Comparison of ENCODE assay signal across 8 cellular contexts in the genomic region with DNA sequence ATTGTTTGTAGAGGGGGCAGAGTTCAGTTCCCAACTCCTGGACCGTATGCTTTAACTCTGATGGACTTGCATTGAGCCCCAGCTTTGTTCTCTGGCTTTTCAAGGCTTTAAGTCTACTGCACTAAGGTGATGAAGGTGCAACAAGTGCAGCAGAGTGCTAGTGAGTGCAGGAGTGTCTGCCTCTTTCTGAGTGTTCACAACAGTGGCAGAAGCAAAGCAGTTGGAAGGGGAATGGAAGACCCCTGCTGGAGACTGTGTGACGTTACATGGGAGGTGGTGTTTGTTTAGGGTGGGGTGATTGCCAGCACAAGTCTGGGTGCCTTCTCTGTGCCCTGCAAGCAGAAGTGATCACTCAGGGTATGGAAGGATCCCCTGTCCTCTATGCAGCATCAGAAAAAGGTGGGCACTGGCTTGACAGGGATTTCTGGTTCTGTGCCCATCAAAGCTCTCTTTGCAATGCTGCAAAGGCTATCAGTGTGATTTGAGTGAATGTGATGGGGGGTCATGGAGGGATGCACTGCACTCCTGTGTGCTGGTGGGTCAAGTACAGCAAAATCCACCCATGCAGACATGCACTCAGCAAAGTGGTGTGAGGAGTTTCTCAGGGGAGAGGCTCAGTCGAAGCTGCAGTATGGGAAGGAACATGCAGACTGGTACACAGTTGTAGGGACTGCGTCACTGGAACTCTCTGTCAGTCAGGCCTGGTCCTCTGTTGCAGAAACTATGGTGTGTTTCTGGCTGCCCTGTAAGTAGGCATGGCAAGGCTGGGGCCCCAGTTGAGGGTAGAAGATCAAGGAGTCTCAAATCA.
DNase-seq lines count a peak whose midpoint lies in the region; ATAC-seq and TF ChIP-seq lines count a peak whose summit lies in the region.

No MANE protein-coding gene starts in this region.

- H3K4me3 ChIP-seq in neuronal stem cell (ENCODE audit: low read length in 2 of 2) (no peak overlapping the region), vagina (no peak overlapping the region), testis (no peak overlapping the region)

- H3K9me3 ChIP-seq in neuronal stem cell (replicated peaks in 1 of 2; ENCODE audit: control insufficient read depth in 2 of 2, insufficient read depth in 1 of 2, low read depth in 1 of 2, low read length in 2 of 2), result no peaks in the 10 kb centered on the region
- no peaks in the 10 kb centered on the region for H3K9me3 ChIP-seq in vagina
- no peaks in the 10 kb centered on the region for H3K9me3 ChIP-seq in testis

- no peak overlapping the region for H4K8ac ChIP-seq in neuronal stem cell (ENCODE audit: low read depth, low read length)

- TF ChIP-seq CTCF in VCaP (conservative IDR thresholded peaks at IDR 0.05) (peak; percentile 61), vagina (IDR thresholded peaks at IDR 0.05) (no peak), testis (IDR thresholded peaks at IDR 0.05) (no peak)

- H3K18ac ChIP-seq in neuronal stem cell (ENCODE audit: low read length), result no peak overlapping the region

- no peak overlapping the region for H2AK5ac ChIP-seq in neuronal stem cell (ENCODE audit: low read depth, low read length)

- no peak overlapping the region for H3K14ac ChIP-seq in neuronal stem cell (ENCODE audit: low read length)

- no peak overlapping the region for H3K9ac ChIP-seq in neuronal stem cell (ENCODE audit: low read depth, low read length, poor library complexity)

- DNase-seq in neuronal stem cell (ENCODE audit: low spot score), result peak; percentile 11
- DNase-seq in vagina (ENCODE audit: extremely low spot score in 2 of 2), result no peak
- no peak for DNase-seq in testis
- DNase-seq in hypothalamus (lab: John Stamatoyannopoulos, UW), result no peak
- DNase-seq in NCI-H1105 treated with DMSO at 0.1 percent for 48 hours (lab: John Stamatoyannopoulos, UW), result no peak

- H3K27ac ChIP-seq in VCaP, result peak overlapping the region; percentile 64
- H3K27ac ChIP-seq in neuronal stem cell (replicated peaks; ENCODE audit: low read length), result no peak overlapping the region
- H3K27ac ChIP-seq in vagina, result no peak overlapping the region
- no peak overlapping the region for H3K27ac ChIP-seq in testis

- no peak overlapping the region for H3K4me2 ChIP-seq in neuronal stem cell (ENCODE audit: insufficient read depth, low read length, poor library complexity, severe bottlenecking)

- no peak overlapping the region for H3K4ac ChIP-seq in neuronal stem cell (ENCODE audit: low read length)

- peak; percentile 73 for ATAC-seq in GM19023 (IDR thresholded peaks at IDR 0.05; ENCODE audit: unreplicated experiment)
- peak; percentile 76 for ATAC-seq in HG02981 (IDR thresholded peaks at IDR 0.05; ENCODE audit: unreplicated experiment)

- TF ChIP-seq POLR2A in vagina (IDR thresholded peaks at IDR 0.05), result no peak
- TF ChIP-seq POLR2A in testis (IDR thresholded peaks at IDR 0.05), result no peak

- no peak overlapping the region for H2BK120ac ChIP-seq in neuronal stem cell (ENCODE audit: low read depth, low read length)

- H3K4me1 ChIP-seq in neuronal stem cell (ENCODE audit: control insufficient read depth in 2 of 2, insufficient read depth in 1 of 2, low read depth in 1 of 2, low read length in 2 of 2) (no peaks in the 10 kb centered on the region), vagina (no peaks in the 10 kb centered on the region), testis (no peaks in the 10 kb centered on the region)

- no peak overlapping the region for H2BK12ac ChIP-seq in neuronal stem cell (ENCODE audit: low read length)

- no peak overlapping the region for H3K23ac ChIP-seq in neuronal stem cell (ENCODE audit: low read depth, low read length, poor library complexity)

- H3K27me3 ChIP-seq in neuronal stem cell (ENCODE audit: control insufficient read depth in 3 of 3, insufficient read depth in 3 of 3, low read depth in 1 of 3, low read length in 3 of 3) (no peaks in the 10 kb centered on the region), vagina (no peaks in the 10 kb centered on the region), testis (no peaks in the 10 kb centered on the region)

- H2BK15ac ChIP-seq in neuronal stem cell (ENCODE audit: low read length), result no peak overlapping the region

- intact Hi-C loops in vagina (cut with DNase I) (no loop called here), testis (cut with DNase I; ENCODE audit: low total_unique reads) (no loop called here)

- no peak overlapping the region for H2BK5ac ChIP-seq in neuronal stem cell (ENCODE audit: low read length)

- WGBS in neuronal stem cell (ENCODE audit: extremely low coverage in 2 of 2, insufficient read length in 2 of 2, insufficient replicate concordance in 1 of 2), 2 donors, result no CpG with 5 or more reads among the region's 4 CpGs
- 58 to 60% methylated on average over 4 of the region's 4 CpGs for WGBS in testis, 2 donors

- H3K36me3 ChIP-seq in neuronal stem cell (replicated peaks in 1 of 2; ENCODE audit: control insufficient read depth in 2 of 2, insufficient read depth in 2 of 2, low read length in 2 of 2) (no peaks in the 10 kb centered on the region), vagina (no peaks in the 10 kb centered on the region), testis (ENCODE audit: low read depth, missing control alignments) (no peaks in the 10 kb centered on the region)

- H2AFZ ChIP-seq in neuronal stem cell (ENCODE audit: low read length), result peak overlapping the region; percentile 65

- H4K91ac ChIP-seq in neuronal stem cell (ENCODE audit: low read depth, low read length, poor library complexity), result no peak overlapping the region

- no peaks in the 10 kb centered on the region for H3K79me1 ChIP-seq in neuronal stem cell (ENCODE audit: low read depth, low read length)
